Comparison of ENCODE assay signal across 24 cellular contexts in the genomic region with DNA sequence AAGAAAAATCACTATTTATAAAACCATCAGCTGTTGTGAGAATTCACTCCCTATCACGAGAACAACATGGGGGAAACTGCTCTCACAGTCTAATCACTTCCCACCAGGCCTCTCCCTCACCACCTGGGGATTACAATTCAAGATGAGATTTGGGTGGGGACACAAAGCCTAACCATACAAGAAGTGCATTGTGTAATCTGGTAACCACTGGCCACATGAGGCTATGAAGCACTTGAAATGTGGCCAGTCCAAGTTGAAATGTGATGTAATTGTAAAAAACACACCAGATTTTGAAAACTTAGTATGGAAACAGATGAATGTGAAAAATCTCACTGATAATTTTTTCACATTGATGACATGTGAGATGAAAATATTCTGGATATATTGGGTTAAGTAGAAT.
"Had no signal": no experiment of that assay in that cellular context is flagged by ENCODE, and none has a peak within 500 bp of the region (broad histone marks: within the 10 kb centered on the region; RNA-seq: fewer than 3 reads in every experiment).

No MANE protein-coding gene starts in this region.

- DNase-seq: activated CD4-positive, alpha-beta T cell treated with anti-CD3 and anti-CD28 coated beads, Interleukin-2, amount 10 ng/mL, durations not matched to agents 7 days and 5 days; activated CD4-positive, CD25-positive, alpha-beta regulatory T cell treated with anti-CD3 and anti-CD28 coated beads, Interleukin-2, amount 50 U/mL, for 72 hours; activated CD8-positive, alpha-beta memory T cell treated with anti-CD3 and anti-CD28 coated beads, Interleukin-2, amount 10 ng/mL, durations not matched to agents 7 days and 5 days; activated CD8-positive, alpha-beta T cell treated with anti-CD3 and anti-CD28 coated beads for 36 hours; activated gamma-delta T cell treated with Interleukin-2 at 50 U/mL for 16 hours; activated T-cell treated with anti-CD3 and anti-CD28 coated beads for 4 hours; anterior cingulate cortex; body of pancreas; glutamatergic neuron; hippocampal formation; kidney glomerular epithelial cell; left lung; natural killer cell; pancreas; psoas muscle; right cardiac atrium; small intestine; stimulated activated CD4-positive, alpha-beta T cell treated with anti-CD3 and anti-CD28 coated beads, Interleukin-15, amount 100 ng/mL, for 24 hours; T-cell; testis; trophoblast cell; WERI-Rb-1 had no signal

- H3K4me3 ChIP-seq: body of pancreas, left lung, lung, pancreas, psoas muscle, testis had no signal

- H3K4me1 ChIP-seq: body of pancreas, left lung, pancreas, psoas muscle, testis had no signal

- H3K36me3 ChIP-seq: left lung, pancreas, WERI-Rb-1 had no signal

- H3K27me3 ChIP-seq: body of pancreas, left lung, pancreas, testis had no signal

- H3K9me3 ChIP-seq: body of pancreas, left lung, pancreas, psoas muscle, testis had no signal

- H3K27ac ChIP-seq: body of pancreas, epithelial cell of prostate, left lung, pancreas, psoas muscle, testis, WERI-Rb-1 had no signal
